In genomic region chr2:30582521-30582920, GRCh38 we compare ENCODE assay signal across 26 cellular contexts.
"Had no signal": no experiment of that assay in that cellular context is flagged by ENCODE, and none has a peak within 500 bp of the region (broad histone marks: within the 10 kb centered on the region; RNA-seq: fewer than 3 reads in every experiment).

No MANE protein-coding gene starts in this region.

- ATAC-seq: activated naive CD4-positive, alpha-beta T cell treated with anti-CD3 and anti-CD28 coated beads, Interleukin-2, amount 50 U/mL, for 72 hours; activated naive CD8-positive, alpha-beta T cell treated with anti-CD3 and anti-CD28 coated beads, Interleukin-2, amount 50 U/mL, for 24 hours; activated T-cell treated with anti-CD3 and anti-CD28 coated beads, Interleukin-2, amount 50 U/mL, for 4 hours had no signal

- H3K27ac ChIP-seq: Peyer's patch, RWPE1 had no signal

- DNase-seq: activated B cell treated with CpG ODN at 0.5 μM for 24 hours; activated CD4-positive, alpha-beta memory T cell treated with anti-CD3 and anti-CD28 coated beads for 36 hours; activated CD4-positive, alpha-beta T cell treated with anti-CD3 and anti-CD28 coated beads for 1 hour; activated CD4-positive, alpha-beta T cell treated with anti-CD3 and anti-CD28 coated beads, Interleukin-2, amount 10 ng/mL, durations not matched to agents 7 days and 5 days; activated CD8-positive, alpha-beta memory T cell treated with anti-CD3 and anti-CD28 coated beads for 24 hours; activated effector memory CD4-positive, alpha-beta T cell treated with anti-CD3 and anti-CD28 coated beads, Interleukin-2, amount 50 U/mL, for 16 hours; activated naive CD4-positive, alpha-beta T cell treated with Interleukin-2 at 50 U/mL for 16 hours; activated naive CD8-positive, alpha-beta T cell treated with anti-CD3 and anti-CD28 coated beads, Interleukin-2, amount 50 U/mL, for 24 hours; activated T-cell treated with anti-CD3 and anti-CD28 coated beads, Interleukin-2, amount 50 U/mL, for 4 hours; amniotic stem cell; Karpas-422; NCI-H1092; NCI-H1417 treated with DMSO at 0.1 percent for 48 hours; NCI-H1694; NCI-H2029; NCI-H2107; NCI-H2171 treated with DMSO at 0.1 percent for 48 hours; NCI-H226; NCI-H526; NCI-H774; NK-92 treated with Interleukin-12 subunit alpha and Interleukin-12 subunit beta, amount 100 ng/mL, for 24 hours; Peyer's patch; SHP77 treated with DMSO at 0.1 percent for 48 hours; T-helper 9 cell had no signal

- H3K4me3 ChIP-seq: Peyer's patch had no signal

- H3K27me3 ChIP-seq: Peyer's patch had no signal

- H3K9me3 ChIP-seq: Peyer's patch had no signal

- H3K36me3 ChIP-seq: Peyer's patch had no signal

- H3K4me1 ChIP-seq: Peyer's patch had no signal
